Comparison of ENCODE assay signal across 1 cellular context in genomic region chr2:38827539-38828145, GRCh38.
TF ChIP-seq lines count a peak whose summit lies in the region.

No MANE protein-coding gene starts in this region.

TF ChIP-seq in GM12878, 131 proteins besides CTCF, POLR2A, EP300 and RAD21:
- TF ChIP-seq BACH1 (IDR thresholded peaks at IDR 0.05; ENCODE audit: borderline replicate concordance): peak; percentile 76; the same call in 1 of the 2 replicates
TF ChIP-seq in GM12878: peak in this region for 1; not testable (repeated sequence) for 130.
